In genomic region chr1:187646536-187647128, GRCh38 we compare ENCODE assay signal across 27 cellular contexts.
DNase-seq lines count a peak whose midpoint lies in the region; ATAC-seq, FAIRE-seq and TF ChIP-seq lines count a peak whose summit lies in the region.
"Had no signal": no experiment of that assay in that cellular context is flagged by ENCODE, and none has a peak within 500 bp of the region (broad histone marks: within the 10 kb centered on the region; RNA-seq: fewer than 3 reads in every experiment).

No MANE protein-coding gene starts in this region.

- no peak overlapping the region for H3K18ac ChIP-seq in IMR-90 (ENCODE audit: low read depth, low read length)

- H4K91ac ChIP-seq in IMR-90 (ENCODE audit: insufficient read depth, low read depth, low read length), result no peak overlapping the region

- no peak overlapping the region for H3K4me3 ChIP-seq in IMR-90 (ENCODE audit: insufficient read depth, low read depth, low read length)
- H3K4me3 ChIP-seq: BLaER1 treated with 17β-estradiol and CSF1 and Interleukin-3, amounts not matched to agents 10 nM and 100 nM; MG63; Peyer's patch had no signal

- dilution Hi-C loops in IMR-90 (cut with HindIII; ENCODE audit: low sequenced_read_pairs, unreplicated experiment), result no loop called here

- H2AK9ac ChIP-seq in IMR-90 (replicated peaks; ENCODE audit: low read depth, low read length, poor library complexity), result no peak overlapping the region

- intact Hi-C loops in IMR-90 (cut with micrococcal nuclease), result no loop called here

- peaks cover 30% of the 10 kb centered on the region for H3K4me1 Mint-ChIP-seq in glutamatergic neuron (ENCODE audit: low read depth, unreplicated experiment)
- H3K4me1 Mint-ChIP-seq: CD4-positive, alpha-beta memory T cell had no signal

- POLR2A ChIA-PET in IMR-90 (lab: Charles Lee; ENCODE audit: unreplicated experiment), result no interaction called here

- peaks cover 13% of the 10 kb centered on the region for H3K9me3 Mint-ChIP-seq in glutamatergic neuron (ENCODE audit: unreplicated experiment)
- H3K9me3 Mint-ChIP-seq: T-helper 2 cell treated with Interferon-gamma antibody and Interleukin-4, amounts not matched to agents 5 μg/mL and 100 μg/mL, for 36 hours had no signal

- FAIRE-seq in D721Med (lab: Jason Lieb, UNC), result peak; percentile 85
- FAIRE-seq: A204.1, GM19239, H54 had no signal

- ATAC-seq in IMR-90 (ENCODE audit: low read depth), result no peak

- no peak overlapping the region for H3K4me2 ChIP-seq in IMR-90 (ENCODE audit: low read depth, low read length)
- H3K4me2 ChIP-seq: BLaER1 treated with 17β-estradiol and CSF1 and Interleukin-3, amounts not matched to agents 10 nM and 100 nM had no signal

- H3K56ac ChIP-seq in IMR-90 (ENCODE audit: extremely low read depth, insufficient read depth, low read length), result no peak overlapping the region

- no peaks in the 10 kb centered on the region for H4K20me1 ChIP-seq in IMR-90 (ENCODE audit: insufficient read depth, low read length)
- H4K20me1 ChIP-seq: BLaER1 treated with 17β-estradiol and CSF1 and Interleukin-3, amounts not matched to agents 10 nM and 100 nM had no signal

- CTCF ChIA-PET in IMR-90 (lab: Yijun Ruan, JAX), result interaction anchor here (0.9 kb wide), 1 partner anchor 12 kb away, joined by 3 read pairs; no protein-coding TSS in a partner anchor

- no peak overlapping the region for H4K5ac ChIP-seq in IMR-90 (ENCODE audit: low read depth, low read length)

- H3K27ac Mint-ChIP-seq in glutamatergic neuron (ENCODE audit: unreplicated experiment), result peak overlapping the region; percentile 96
- H3K27ac Mint-ChIP-seq: CD4-positive, alpha-beta memory T cell; T-helper 2 cell treated with Interferon-gamma antibody and Interleukin-4, amounts not matched to agents 5 μg/mL and 100 μg/mL, for 36 hours had no signal

- H2BK120ac ChIP-seq in IMR-90 (ENCODE audit: low read depth, low read length), result no peak overlapping the region

- H3K36me3 Mint-ChIP-seq in glutamatergic neuron (ENCODE audit: unreplicated experiment), result no peaks in the 10 kb centered on the region
- H3K36me3 Mint-ChIP-seq: CD4-positive, alpha-beta memory T cell had no signal

- H4K8ac ChIP-seq in IMR-90 (ENCODE audit: low read depth in 2 of 2, low read length in 2 of 2), result no peak overlapping the region

- peaks cover 2% of the 10 kb centered on the region for H3K4me1 ChIP-seq in IMR-90 (ENCODE audit: control insufficient read depth, insufficient read depth, low read length)
- H3K4me1 ChIP-seq: BLaER1 treated with 17β-estradiol and CSF1 and Interleukin-3, amounts not matched to agents 10 nM and 100 nM; Peyer's patch had no signal

- TF ChIP-seq RAD21 in IMR-90 (IDR thresholded peaks at IDR 0.05; ENCODE audit: low read length), result no peak

- no CpG with 5 or more reads among the region's 4 CpGs for WGBS in IMR-90 (ENCODE audit: extremely low coverage in 2 of 2, insufficient read length in 1 of 2), 2 experiments

- no peak overlapping the region for H2BK15ac ChIP-seq in IMR-90 (ENCODE audit: low read depth, low read length)

- H3K9ac ChIP-seq in IMR-90 (ENCODE audit: low read depth, low read length), result no peak overlapping the region
- H3K9ac ChIP-seq: BLaER1 treated with 17β-estradiol and CSF1 and Interleukin-3, amounts not matched to agents 10 nM and 100 nM had no signal

- peaks cover 11% of the 10 kb centered on the region for H3K27me3 Mint-ChIP-seq in glutamatergic neuron (ENCODE audit: unreplicated experiment)
- H3K27me3 Mint-ChIP-seq: CD4-positive, alpha-beta memory T cell had no signal

- in situ Hi-C loops in IMR-90 (cut with MboI; ENCODE audit: low sequenced_read_pairs), result no loop called here

- DNase-seq in D721Med (ENCODE audit: insufficient read length, low spot score) (no peak), IMR-90 (peak; percentile 3), OCI-M1 (lab: John Stamatoyannopoulos, UW) (peak; percentile 12), glutamatergic neuron (no peak), NCI-H1694 (lab: John Stamatoyannopoulos, UW) (no peak), NCI-H2171 treated with DMSO at 0.1 percent for 48 hours (lab: John Stamatoyannopoulos, UW) (no peak)
- no peak for DNase-seq in stimulated activated naive CD4-positive, alpha-beta T cell treated with Interleukin-2 at 50 U/mL for 16 hours (lab: John Stamatoyannopoulos, UW)
- DNase-seq in activated CD4-positive, alpha-beta T cell treated with anti-CD3 and anti-CD28 coated beads for 1 hour, result no peak
- DNase-seq: CD4-positive, alpha-beta memory T cell; COR-L47; KBM-7; MG63; NCI-H1092; NCI-H1417 treated with DMSO at 0.1 percent for 48 hours; NCI-H187; NCI-H2081 treated with DMSO at 0.1 percent for 48 hours; NCI-H2171; NCI-H345; NCI-H524 treated with DMSO at 0.1 percent for 48 hours; Peyer's patch; SHP77 treated with DMSO at 0.1 percent for 48 hours; T-helper 1 cell had no signal

- BruUV-seq in IMR-90 (replicated peaks; lab: Mats Ljungman, UMichigan), result no TSS peak

- no peak overlapping the region for H3K14ac ChIP-seq in IMR-90 (replicated peaks; ENCODE audit: low read depth, low read length)

- H3K79me1 ChIP-seq in IMR-90 (ENCODE audit: low read depth in 1 of 2, low read length in 2 of 2), result no peaks in the 10 kb centered on the region

- no peak overlapping the region for H3K4me3 Mint-ChIP-seq in glutamatergic neuron (ENCODE audit: unreplicated experiment)
- H3K4me3 Mint-ChIP-seq: CD4-positive, alpha-beta memory T cell; T-helper 2 cell treated with Interferon-gamma antibody and Interleukin-4, amounts not matched to agents 5 μg/mL and 100 μg/mL, for 36 hours had no signal

- TF ChIP-seq CTCF in D721Med (IDR thresholded peaks at IDR 0.05; ENCODE audit: insufficient read depth, missing control alignments) (no peak), IMR-90 (conservative IDR thresholded peaks at IDR 0.05; ENCODE audit: low read depth, low read length) (no peak), glutamatergic neuron (IDR thresholded peaks at IDR 0.05; ENCODE audit: partially characterized antibody, unreplicated experiment) (no peak)

- H3K9me3 ChIP-seq in IMR-90 (ENCODE audit: control insufficient read depth, insufficient read depth, low read length), result no peaks in the 10 kb centered on the region
- H3K9me3 ChIP-seq: MG63, Peyer's patch had no signal

- no peak overlapping the region for H3K27ac ChIP-seq in IMR-90 (ENCODE audit: insufficient read depth, low read length)
- H3K27ac ChIP-seq: BLaER1 treated with 17β-estradiol and CSF1 and Interleukin-3, amounts not matched to agents 10 nM and 100 nM; Peyer's patch had no signal

- no peak overlapping the region for H2BK5ac ChIP-seq in IMR-90 (ENCODE audit: low read depth, low read length, poor library complexity, severe bottlenecking)

- no peaks in the 10 kb centered on the region for H3K27me3 ChIP-seq in IMR-90 (ENCODE audit: control insufficient read depth, insufficient read depth, low read length)
- H3K27me3 ChIP-seq: BLaER1 treated with 17β-estradiol and CSF1 and Interleukin-3, amounts not matched to agents 10 nM and 100 nM; MG63; Peyer's patch had no signal

- no peak overlapping the region for H3K4ac ChIP-seq in IMR-90 (ENCODE audit: low read depth, low read length)

- no peaks in the 10 kb centered on the region for H3K36me3 ChIP-seq in IMR-90 (ENCODE audit: control insufficient read depth, insufficient read depth, low read length)
- H3K36me3 ChIP-seq: BLaER1 treated with 17β-estradiol and CSF1 and Interleukin-3, amounts not matched to agents 10 nM and 100 nM; MG63; Peyer's patch had no signal

- no peak overlapping the region for H3K23ac ChIP-seq in IMR-90 (ENCODE audit: low read depth, low read length)

- no peaks in the 10 kb centered on the region for H3K9me1 ChIP-seq in IMR-90 (ENCODE audit: insufficient read depth, low read length)

- H2BK20ac ChIP-seq in IMR-90 (ENCODE audit: low read depth, low read length), result no peak overlapping the region

- no peak overlapping the region for H2AFZ ChIP-seq in IMR-90 (replicated peaks; ENCODE audit: low read length, poor library complexity)

- H2AK5ac ChIP-seq in IMR-90 (ENCODE audit: low read depth, low read length), result no peak overlapping the region

- no peak for TF ChIP-seq POLR2A in IMR-90 (IDR thresholded peaks at IDR 0.05; ENCODE audit: low read depth, low read length)

TF ChIP-seq in IMR-90, 13 proteins besides CTCF, POLR2A, EP300 and RAD21:
- no peak for TF ChIP-seq RFX5 (IDR thresholded peaks at IDR 0.05; ENCODE audit: low read depth, low read length)
- TF ChIP-seq ELK1 (IDR thresholded peaks at IDR 0.05; ENCODE audit: borderline replicate concordance, low read depth, low read length), result no peak
- TF ChIP-seq MAFK (IDR thresholded peaks at IDR 0.05; ENCODE audit: low read depth, low read length), result no peak
- no peak for TF ChIP-seq USF2 (IDR thresholded peaks at IDR 0.05; ENCODE audit: low read depth, low read length)
- no peak for TF ChIP-seq RCOR1 (IDR thresholded peaks at IDR 0.05; ENCODE audit: insufficient replicate concordance, low read length)
- TF ChIP-seq MAZ (IDR thresholded peaks at IDR 0.05; ENCODE audit: borderline replicate concordance, low read depth, low read length), result no peak
- TF ChIP-seq FOS (IDR thresholded peaks at IDR 0.05; ENCODE audit: low read depth, low read length), result no peak
- no peak for TF ChIP-seq SMC3 (IDR thresholded peaks at IDR 0.05; ENCODE audit: low read depth, low read length)
- TF ChIP-seq BHLHE40 (IDR thresholded peaks at IDR 0.05; ENCODE audit: low read depth, low read length), result no peak
- TF ChIP-seq CEBPB (IDR thresholded peaks at IDR 0.05; ENCODE audit: low read depth, low read length), result no peak
- no peak for TF ChIP-seq CHD1 (IDR thresholded peaks at IDR 0.05; ENCODE audit: low read depth, low read length)
- no peak for TF ChIP-seq MXI1 (IDR thresholded peaks at IDR 0.05; ENCODE audit: borderline replicate concordance, low read depth, low read length)
- no peak for TF ChIP-seq NFE2L2 (IDR thresholded peaks at IDR 0.05; ENCODE audit: low read depth, low read length)

Comparison
In these comparisons a context has a peak if more than half of its experiments do, and no peak if none do; other contexts are left out.
1. DNase-seq: peak in IMR-90 (single experiment) and OCI-M1 (single experiment); none in D721Med (single experiment), glutamatergic neuron (single experiment), NCI-H1694 (single experiment), stimulated activated naive CD4-positive, alpha-beta T cell treated with Interleukin-2 at 50 U/mL for 16 hours (single experiment), activated CD4-positive, alpha-beta T cell treated with anti-CD3 and anti-CD28 coated beads for 1 hour (single experiment) and NCI-H2171 treated with DMSO at 0.1 percent for 48 hours (single experiment).